8 cellular contexts compared by ENCODE assay signal in genomic region chr3:158659454-158660237, GRCh38. TPM values are rescaled to one million over a fixed set of nuclear protein-coding genes. Genes with fewer than 3 reads are reported as not detected.
A peak's percentile ranks its signal among the peaks of the same experiment; 100 is the strongest.
DNase-seq lines count a peak whose midpoint lies in the region; ATAC-seq and TF ChIP-seq lines count a peak whose summit lies in the region.

No MANE protein-coding gene starts in this region.

- H3K4me3 ChIP-seq in H7 (ENCODE audit: insufficient read depth, low read depth, low read length) (no peak overlapping the region), breast epithelium (no peak overlapping the region)

- no peaks in the 10 kb centered on the region for H3K27me3 Mint-ChIP-seq in T-cell

- intact Hi-C loops in breast epithelium (cut with DNase I; ENCODE audit: low total_unique reads) = no loop called here

- H3K4me3 Mint-ChIP-seq in T-cell = no peak overlapping the region

- H3K36me3 Mint-ChIP-seq in T-cell = peaks cover 42% of the 10 kb centered on the region

- H3K27me3 ChIP-seq in H7 (ENCODE audit: control insufficient read depth, insufficient read depth, low read length) = no peaks in the 10 kb centered on the region
- H3K27me3 ChIP-seq in breast epithelium = no peaks in the 10 kb centered on the region

- H3K4me1 Mint-ChIP-seq in T-cell = peaks cover 0 to 7% (median 5%) of the 10 kb centered on the region in 3 donors

- H3K9me3 ChIP-seq in breast epithelium = no peaks in the 10 kb centered on the region

- H3K27ac ChIP-seq in breast epithelium = no peak overlapping the region

- peak; percentile 20 to 52 (median 42) for TF ChIP-seq CTCF in breast epithelium (IDR thresholded peaks at IDR 0.05)

- H3K36me3 ChIP-seq in H7 (replicated peaks; ENCODE audit: control insufficient read depth, insufficient read depth, low read length) = peaks cover 13% of the 10 kb centered on the region
- peaks cover under 1% of the 10 kb centered on the region for H3K36me3 ChIP-seq in breast epithelium

- POLR2A ChIA-PET in T-cell (lab: Charles Lee) = interaction anchor here in 1 of 2 donors (1.0 kb wide), 1 partner anchor 14 kb away, joined by 3 read pairs; no protein-coding TSS in a partner anchor

- no peaks in the 10 kb centered on the region for H3K9me3 Mint-ChIP-seq in T-cell

- DNase-seq in NCI-H748 (lab: John Stamatoyannopoulos, UW; ENCODE audit: unreplicated experiment) (peak; percentile 10), NCI-H748 treated with DMSO at 0.1 percent for 48 hours (lab: John Stamatoyannopoulos, UW) (no peak), H7 (peak; percentile 47), LHCN-M2 (ENCODE audit: low read depth) (peak; percentile 93), T-cell (peak in 30 of 34 experiments; percentile 6 to 57 (median 35)), breast epithelium (ENCODE audit: low spot score in 2 of 2) (no peak), islet precursor cell (peak; percentile 61)
- DNase-seq in stimulated activated CD4-positive, alpha-beta T cell treated with anti-CD3 and anti-CD28 coated beads, Interleukin-2, amount 100 ng/mL, for 48 hours = peak; percentile 43 to 45

- no peak for TF ChIP-seq POLR2A in breast epithelium (IDR thresholded peaks at IDR 0.05)

- peak; percentile 54 to 69 (median 68) for ATAC-seq in T-cell (replicated peaks in 1 of 4)

- CTCF ChIA-PET in T-cell (lab: Charles Lee) = interaction anchor here (0.5 to 3.3 kb wide), 20 partner anchors 9 to 601 kb away, joined by 3 to 59 read pairs (median 6); partner anchors contain the start of genes GFM1 (in 2 of the 2) and LXN (in 1 of the 2)

- H3K27ac Mint-ChIP-seq in T-cell = peak overlapping the region in 1 of 2 donors; percentile 28

- H3K4me1 ChIP-seq in breast epithelium = no peaks in the 10 kb centered on the region

RNA-seq across cellular contexts. Expression of gene LXN, which starts 12.8 kb away (rescaled TPM):
- total RNA-seq in H7 (2014; rRNA removed; shearing (Covaris generic)) = 2.9 and 7.8 TPM in 2 replicates
- total RNA-seq in LHCN-M2 (2014; rRNA removed) = not detected in 2 replicates
- not detected for polyA plus RNA-seq in LHCN-M2 (2012)
- 1 to 10 TPM; 2.5 to 6.7 (median 3.9) TPM for total RNA-seq in T-cell
- total RNA-seq in breast epithelium = 10 to 100 TPM; 12.0 to 55.5 (median 40.3) TPM

RNA-seq across cellular contexts. Expression of gene GFM1, which starts 15.3 kb away (rescaled TPM):
- total RNA-seq in H7 (2014; rRNA removed; shearing (Covaris generic)) = 42.9 and 51.1 TPM in 2 replicates
- total RNA-seq in LHCN-M2 (2014; rRNA removed) (58.2 and 75.2 TPM in 2 replicates), T-cell (10 to 100 TPM; 39.0 to 46.8 (median 40.1) TPM), breast epithelium (10 to 100 TPM; 44.6 to 63.5 (median 46.4) TPM)
- 14.1 TPM for polyA plus RNA-seq in LHCN-M2 (2012)

Comparison
In these comparisons a context has a peak if more than half of its experiments do, and no peak if none do; other contexts are left out.
1. DNase-seq: peak in NCI-H748 (single experiment), H7 (single experiment), LHCN-M2 (single experiment), T-cell (30 of 34), islet precursor cell (single experiment) and stimulated activated CD4-positive, alpha-beta T cell treated with anti-CD3 and anti-CD28 coated beads, Interleukin-2, amount 100 ng/mL, for 48 hours (2 of 2); none in NCI-H748 treated with DMSO at 0.1 percent for 48 hours (single experiment) and breast epithelium (0 of 2).